ENCODE assay signal across 19 cellular contexts in the genomic region with DNA sequence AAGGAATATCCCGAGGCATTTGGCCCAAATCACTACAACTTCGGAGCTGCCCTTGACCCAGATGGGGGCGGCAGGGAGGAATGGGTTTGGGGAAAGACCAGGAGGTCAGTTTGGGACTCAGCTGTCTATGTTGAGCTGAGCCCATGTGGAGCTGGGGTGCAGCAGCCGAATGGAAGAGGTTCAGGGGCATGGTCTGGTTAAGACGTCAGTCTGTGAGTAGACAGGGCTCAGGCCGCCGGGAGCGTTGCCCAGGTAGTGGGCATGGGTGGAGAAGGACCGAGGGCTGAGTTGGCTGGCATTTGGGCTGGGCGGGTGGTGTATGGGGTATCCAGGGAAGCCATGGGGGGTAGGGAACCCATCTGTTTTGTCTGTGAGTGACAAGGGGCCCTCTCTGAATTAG. TPM values are rescaled to one million over a fixed set of nuclear protein-coding genes. Genes with fewer than 3 reads are reported as not detected.
DNase-seq lines count a peak whose midpoint lies in the region; ATAC-seq and TF ChIP-seq lines count a peak whose summit lies in the region.
"Had no signal": no experiment of that assay in that cellular context is flagged by ENCODE, and none has a peak within 500 bp of the region (broad histone marks: within the 10 kb centered on the region; RNA-seq: fewer than 3 reads in every experiment).

No MANE protein-coding gene starts in this region.

- POLR2A ChIA-PET in activated CD8-positive, alpha-beta T cell treated with anti-CD3 and anti-CD28 coated beads, Interleukin-2, amount 10 ng/mL, durations not matched to agents 7 days and 5 days (lab: Charles Lee): no interaction called here
- POLR2A ChIA-PET in activated CD8-positive, alpha-beta T cell treated with anti-CD3 and anti-CD28 coated beads for 36 hours (lab: Charles Lee): interaction anchor here (0.8 to 1.8 kb wide), 3 partner anchors 9 to 42 kb away, joined by 3 to 7 read pairs (median 3); a partner anchor contains a TSS
- POLR2A ChIA-PET in WTC11 (lab: Charles Lee): interaction anchor here (0.5 kb wide), 1 partner anchor 8 kb away, joined by 7 read pairs; no protein-coding TSS in a partner anchor
- POLR2A ChIA-PET in naive thymus-derived CD4-positive, alpha-beta T cell (lab: Charles Lee): interaction anchor here (0.6 to 1.5 kb wide), 4 partner anchors 21 to 139 kb away, joined by 3 to 4 read pairs (median 3); no protein-coding TSS in a partner anchor

- CTCF ChIA-PET in activated CD8-positive, alpha-beta T cell treated with anti-CD3 and anti-CD28 coated beads, Interleukin-2, amount 10 ng/mL, durations not matched to agents 7 days and 5 days (lab: Charles Lee): no interaction called here
- CTCF ChIA-PET in activated CD8-positive, alpha-beta T cell treated with anti-CD3 and anti-CD28 coated beads for 36 hours (lab: Charles Lee): interaction anchor here (1.5 to 1.9 kb wide), 2 partner anchors 8 to 23 kb away, joined by 5 to 6 read pairs; no protein-coding TSS in a partner anchor
- CTCF ChIA-PET in WTC11 (lab: Charles Lee): interaction anchor here (0.7 to 1.0 kb wide), 2 partner anchors 23 to 69 kb away, joined by 3 read pairs; no protein-coding TSS in a partner anchor
- CTCF ChIA-PET in naive thymus-derived CD4-positive, alpha-beta T cell (lab: Charles Lee): no interaction called here

- H3K4me1 ChIP-seq in CD4-positive, CD25-positive, alpha-beta regulatory T cell (ENCODE audit: control insufficient read depth, insufficient read depth, low read length, poor library complexity, severe bottlenecking): no peaks in the 10 kb centered on the region
- H3K4me1 ChIP-seq in naive thymus-derived CD4-positive, alpha-beta T cell (ENCODE audit: control insufficient read depth in 2 of 2, insufficient read depth in 2 of 2, low read length in 2 of 2): peaks cover 0 to 3% of the 10 kb centered on the region in 2 donors

- no peak overlapping the region for H3K27ac ChIP-seq in CD4-positive, CD25-positive, alpha-beta regulatory T cell (ENCODE audit: insufficient read depth, low read length, poor library complexity, severe bottlenecking)
- H3K27ac ChIP-seq in naive thymus-derived CD4-positive, alpha-beta T cell (ENCODE audit: low read depth, low read length): no peak overlapping the region
- H3K27ac ChIP-seq: C4-2B, PC-9 had no signal

- peaks cover 84% of the 10 kb centered on the region for H3K36me3 ChIP-seq in CD4-positive, CD25-positive, alpha-beta regulatory T cell (ENCODE audit: control insufficient read depth, insufficient read depth, low read length)
- H3K36me3 ChIP-seq in naive thymus-derived CD4-positive, alpha-beta T cell (ENCODE audit: control insufficient read depth in 2 of 3, insufficient read depth in 3 of 3, low read length in 3 of 3): peaks cover 21 to 97% (median 60%) of the 10 kb centered on the region in 3 experiments

- no peak for ATAC-seq in activated CD8-positive, alpha-beta T cell treated with anti-CD3 and anti-CD28 coated beads, Interleukin-2, amount 10 ng/mL, durations not matched to agents 7 days and 5 days
- no peak for ATAC-seq in activated CD8-positive, alpha-beta T cell treated with anti-CD3 and anti-CD28 coated beads for 36 hours
- ATAC-seq in CD4-positive, CD25-positive, alpha-beta regulatory T cell (ENCODE audit: low read depth in 2 of 2): no peak
- no peak for ATAC-seq in WTC11
- ATAC-seq in naive thymus-derived CD4-positive, alpha-beta T cell: no peak
- ATAC-seq in HG03521 (IDR thresholded peaks at IDR 0.05; ENCODE audit: unreplicated experiment): no peak

- intact Hi-C loops in activated CD8-positive, alpha-beta T cell treated with anti-CD3 and anti-CD28 coated beads for 36 hours (cut with micrococcal nuclease): no loop called here
- intact Hi-C loops in naive thymus-derived CD4-positive, alpha-beta T cell (cut with micrococcal nuclease): no loop called here

- no peaks in the 10 kb centered on the region for H3K9me3 ChIP-seq in CD4-positive, CD25-positive, alpha-beta regulatory T cell (ENCODE audit: control insufficient read depth in 2 of 2, low read length in 2 of 2)
- no peaks in the 10 kb centered on the region for H3K9me3 ChIP-seq in naive thymus-derived CD4-positive, alpha-beta T cell (ENCODE audit: control insufficient read depth in 2 of 3, low read length in 3 of 3)

- H3K36me3 Mint-ChIP-seq in activated CD8-positive, alpha-beta T cell treated with anti-CD3 and anti-CD28 coated beads, Interleukin-2, amount 10 ng/mL, durations not matched to agents 7 days and 5 days (ENCODE audit: low read depth): peaks cover 59% of the 10 kb centered on the region
- peaks cover 54% of the 10 kb centered on the region for H3K36me3 Mint-ChIP-seq in activated CD8-positive, alpha-beta T cell treated with anti-CD3 and anti-CD28 coated beads for 36 hours (ENCODE audit: low read depth)
- peaks cover 37% of the 10 kb centered on the region for H3K36me3 Mint-ChIP-seq in CD4-positive, CD25-positive, alpha-beta regulatory T cell
- H3K36me3 Mint-ChIP-seq in WTC11: peaks cover 74% of the 10 kb centered on the region
- H3K36me3 Mint-ChIP-seq in naive thymus-derived CD4-positive, alpha-beta T cell: peaks cover 5 to 41% (median 25%) of the 10 kb centered on the region in 5 donors

- peaks cover 8% of the 10 kb centered on the region for H3K4me1 Mint-ChIP-seq in activated CD8-positive, alpha-beta T cell treated with anti-CD3 and anti-CD28 coated beads, Interleukin-2, amount 10 ng/mL, durations not matched to agents 7 days and 5 days (ENCODE audit: low read depth)
- no peaks in the 10 kb centered on the region for H3K4me1 Mint-ChIP-seq in activated CD8-positive, alpha-beta T cell treated with anti-CD3 and anti-CD28 coated beads for 36 hours (ENCODE audit: low read depth)
- H3K4me1 Mint-ChIP-seq in CD4-positive, CD25-positive, alpha-beta regulatory T cell: peaks cover 0 to 18% (median 3%) of the 10 kb centered on the region in 4 donors
- no peaks in the 10 kb centered on the region for H3K4me1 Mint-ChIP-seq in WTC11
- H3K4me1 Mint-ChIP-seq in naive thymus-derived CD4-positive, alpha-beta T cell: peaks cover 0 to 20% (median 16%) of the 10 kb centered on the region in 7 donors

- no peaks in the 10 kb centered on the region for H3K27me3 Mint-ChIP-seq in activated CD8-positive, alpha-beta T cell treated with anti-CD3 and anti-CD28 coated beads, Interleukin-2, amount 10 ng/mL, durations not matched to agents 7 days and 5 days (ENCODE audit: low read depth)
- no peaks in the 10 kb centered on the region for H3K27me3 Mint-ChIP-seq in activated CD8-positive, alpha-beta T cell treated with anti-CD3 and anti-CD28 coated beads for 36 hours
- no peaks in the 10 kb centered on the region for H3K27me3 Mint-ChIP-seq in CD4-positive, CD25-positive, alpha-beta regulatory T cell
- H3K27me3 Mint-ChIP-seq in WTC11 (ENCODE audit: low read depth): no peaks in the 10 kb centered on the region
- no peaks in the 10 kb centered on the region for H3K27me3 Mint-ChIP-seq in naive thymus-derived CD4-positive, alpha-beta T cell

- no peaks in the 10 kb centered on the region for H3K9me3 Mint-ChIP-seq in activated CD8-positive, alpha-beta T cell treated with anti-CD3 and anti-CD28 coated beads, Interleukin-2, amount 10 ng/mL, durations not matched to agents 7 days and 5 days (ENCODE audit: insufficient read depth)
- no peaks in the 10 kb centered on the region for H3K9me3 Mint-ChIP-seq in activated CD8-positive, alpha-beta T cell treated with anti-CD3 and anti-CD28 coated beads for 36 hours
- no peaks in the 10 kb centered on the region for H3K9me3 Mint-ChIP-seq in CD4-positive, CD25-positive, alpha-beta regulatory T cell
- H3K9me3 Mint-ChIP-seq in WTC11: no peaks in the 10 kb centered on the region
- H3K9me3 Mint-ChIP-seq in naive thymus-derived CD4-positive, alpha-beta T cell: peaks cover 0 to 4% (median 0%) of the 10 kb centered on the region in 11 donors

- DNase-seq in activated CD8-positive, alpha-beta T cell treated with anti-CD3 and anti-CD28 coated beads, Interleukin-2, amount 10 ng/mL, durations not matched to agents 7 days and 5 days: no peak
- DNase-seq in activated CD8-positive, alpha-beta T cell treated with anti-CD3 and anti-CD28 coated beads for 36 hours: no peak
- DNase-seq in CD4-positive, CD25-positive, alpha-beta regulatory T cell: no peak
- DNase-seq in WTC11 (ENCODE audit: low spot score): no peak
- no peak for DNase-seq in naive thymus-derived CD4-positive, alpha-beta T cell
- DNase-seq in RKO (ENCODE audit: low spot score): no peak
- DNase-seq in Ammon's horn (ENCODE audit: low spot score): no peak
- DNase-seq: DMS79 treated with DMSO at 0.1 percent for 48 hours, HCEC 1CT, Karpas-422, NCI-H1417, NCI-H1930, NCI-H2171, NCI-H446 treated with DMSO at 0.1 percent for 48 hours, NCI-H748 treated with DMSO at 0.1 percent for 48 hours, PC-9 had no signal

- H3K27me3 ChIP-seq in CD4-positive, CD25-positive, alpha-beta regulatory T cell (ENCODE audit: control insufficient read depth, insufficient read depth, low read length): no peaks in the 10 kb centered on the region
- no peaks in the 10 kb centered on the region for H3K27me3 ChIP-seq in naive thymus-derived CD4-positive, alpha-beta T cell (ENCODE audit: control insufficient read depth in 2 of 2, insufficient read depth in 2 of 2, low read length in 2 of 2)

- H3K4me3 ChIP-seq in CD4-positive, CD25-positive, alpha-beta regulatory T cell (ENCODE audit: low read depth, low read length): no peak overlapping the region
- H3K4me3 ChIP-seq in naive thymus-derived CD4-positive, alpha-beta T cell (ENCODE audit: low read length): no peak overlapping the region
- H3K4me3 ChIP-seq: PC-9 had no signal

- TF ChIP-seq CTCF in activated CD8-positive, alpha-beta T cell treated with anti-CD3 and anti-CD28 coated beads for 36 hours (IDR thresholded peaks at IDR 0.05): no peak
- no peak for TF ChIP-seq CTCF in WTC11 (IDR thresholded peaks at IDR 0.05)

- no peak overlapping the region for H3K4me3 Mint-ChIP-seq in activated CD8-positive, alpha-beta T cell treated with anti-CD3 and anti-CD28 coated beads, Interleukin-2, amount 10 ng/mL, durations not matched to agents 7 days and 5 days
- H3K4me3 Mint-ChIP-seq in activated CD8-positive, alpha-beta T cell treated with anti-CD3 and anti-CD28 coated beads for 36 hours: no peak overlapping the region
- no peak overlapping the region for H3K4me3 Mint-ChIP-seq in CD4-positive, CD25-positive, alpha-beta regulatory T cell
- no peak overlapping the region for H3K4me3 Mint-ChIP-seq in WTC11
- H3K4me3 Mint-ChIP-seq in naive thymus-derived CD4-positive, alpha-beta T cell: no peak overlapping the region

- peak overlapping the region; percentile 22 for H3K27ac Mint-ChIP-seq in activated CD8-positive, alpha-beta T cell treated with anti-CD3 and anti-CD28 coated beads, Interleukin-2, amount 10 ng/mL, durations not matched to agents 7 days and 5 days
- no peak overlapping the region for H3K27ac Mint-ChIP-seq in activated CD8-positive, alpha-beta T cell treated with anti-CD3 and anti-CD28 coated beads for 36 hours
- H3K27ac Mint-ChIP-seq in CD4-positive, CD25-positive, alpha-beta regulatory T cell: peak overlapping the region in 2 of 3 donors; percentile 37 to 82
- peak overlapping the region; percentile 85 for H3K27ac Mint-ChIP-seq in WTC11
- peak overlapping the region; percentile 7 to 95 (median 74) for H3K27ac Mint-ChIP-seq in naive thymus-derived CD4-positive, alpha-beta T cell

RNA-seq across cellular contexts. Expression of a gene that starts 9.3 kb away (rescaled TPM):
- total RNA-seq in activated CD8-positive, alpha-beta T cell treated with anti-CD3 and anti-CD28 coated beads, Interleukin-2, amount 10 ng/mL, durations not matched to agents 7 days and 5 days: under 1 TPM; 0.37 to 0.57 TPM
- under 1 TPM; 0.63 to 0.90 TPM for total RNA-seq in activated CD8-positive, alpha-beta T cell treated with anti-CD3 and anti-CD28 coated beads for 36 hours
- total RNA-seq in CD4-positive, CD25-positive, alpha-beta regulatory T cell: 2.0 TPM
- polyA plus RNA-seq in CD4-positive, CD25-positive, alpha-beta regulatory T cell: under 1 TPM in 3 of 4 donors, not detected in 1; 0.08 to 0.23 (median 0.11) TPM
- total RNA-seq in WTC11 (2021): 4.4 to 8.0 TPM (median 4.8 TPM) in 3 replicates
- 1 to 10 TPM in 4 of 5 experiments, under 1 TPM in 1; 0.48 to 1.9 (median 1.8) TPM for total RNA-seq in naive thymus-derived CD4-positive, alpha-beta T cell
- under 1 TPM in 1 of 2 donors, not detected in 1; 0.23 TPM for polyA plus RNA-seq in naive thymus-derived CD4-positive, alpha-beta T cell

RNA-seq across cellular contexts. Expression of a gene that starts 20.5 kb away (rescaled TPM):
- not detected for total RNA-seq in activated CD8-positive, alpha-beta T cell treated with anti-CD3 and anti-CD28 coated beads, Interleukin-2, amount 10 ng/mL, durations not matched to agents 7 days and 5 days
- under 1 TPM in 1 of 2 experiments, not detected in 1; 0.11 TPM for total RNA-seq in activated CD8-positive, alpha-beta T cell treated with anti-CD3 and anti-CD28 coated beads for 36 hours
- total RNA-seq in CD4-positive, CD25-positive, alpha-beta regulatory T cell: not detected
- under 1 TPM in 2 of 4 donors, not detected in 2; 0.54 to 0.70 TPM for polyA plus RNA-seq in CD4-positive, CD25-positive, alpha-beta regulatory T cell
- 20.8 to 35.5 TPM (median 34.6 TPM) in 3 replicates for total RNA-seq in WTC11 (2021)
- total RNA-seq in naive thymus-derived CD4-positive, alpha-beta T cell: not detected
- polyA plus RNA-seq in naive thymus-derived CD4-positive, alpha-beta T cell: not detected
- total RNA-seq: A172 had no signal

RNA-seq across cellular contexts. Expression of a gene that starts 20.9 kb away (rescaled TPM):
- total RNA-seq in activated CD8-positive, alpha-beta T cell treated with anti-CD3 and anti-CD28 coated beads, Interleukin-2, amount 10 ng/mL, durations not matched to agents 7 days and 5 days: 10 to 100 TPM; 76.2 to 81.8 TPM
- 100 to 1,000 TPM; 128 to 134 TPM for total RNA-seq in activated CD8-positive, alpha-beta T cell treated with anti-CD3 and anti-CD28 coated beads for 36 hours
- 179 TPM for total RNA-seq in CD4-positive, CD25-positive, alpha-beta regulatory T cell
- 10 to 100 TPM; 25.7 to 39.4 (median 32.1) TPM for polyA plus RNA-seq in CD4-positive, CD25-positive, alpha-beta regulatory T cell
- 235 to 389 TPM (median 236 TPM) in 3 replicates for total RNA-seq in WTC11 (2021)
- 100 to 1,000 TPM in 4 of 5 experiments, 10 to 100 TPM in 1; 90.1 to 286 (median 253) TPM for total RNA-seq in naive thymus-derived CD4-positive, alpha-beta T cell
- 10 to 100 TPM; 33.6 to 74.9 TPM for polyA plus RNA-seq in naive thymus-derived CD4-positive, alpha-beta T cell

RNA-seq across cellular contexts. Expression of a gene that starts 57.0 kb away (rescaled TPM):
- 10 to 100 TPM; 13.7 to 14.2 TPM for total RNA-seq in activated CD8-positive, alpha-beta T cell treated with anti-CD3 and anti-CD28 coated beads, Interleukin-2, amount 10 ng/mL, durations not matched to agents 7 days and 5 days
- total RNA-seq in activated CD8-positive, alpha-beta T cell treated with anti-CD3 and anti-CD28 coated beads for 36 hours: 1 to 10 TPM; 5.1 to 5.6 TPM
- 16.2 TPM for total RNA-seq in CD4-positive, CD25-positive, alpha-beta regulatory T cell
- polyA plus RNA-seq in CD4-positive, CD25-positive, alpha-beta regulatory T cell: 10 to 100 TPM; 15.5 to 24.7 (median 19.9) TPM
- 6.6 to 12.9 TPM (median 8.0 TPM) in 3 replicates for total RNA-seq in WTC11 (2021)
- 10 to 100 TPM; 11.0 to 33.9 (median 14.7) TPM for total RNA-seq in naive thymus-derived CD4-positive, alpha-beta T cell
- 10 to 100 TPM; 18.3 to 23.5 TPM for polyA plus RNA-seq in naive thymus-derived CD4-positive, alpha-beta T cell

Comparison
In these comparisons a context has a peak if more than half of its experiments do, and no peak if none do; other contexts are left out.
1. CTCF ChIA-PET loops: an anchor here in activated CD8-positive, alpha-beta T cell treated with anti-CD3 and anti-CD28 coated beads for 36 hours (1.5 to 1.9 kb wide) and WTC11 (0.7 to 1.0 kb wide); none called in activated CD8-positive, alpha-beta T cell treated with anti-CD3 and anti-CD28 coated beads, Interleukin-2, amount 10 ng/mL, durations not matched to agents 7 days and 5 days and naive thymus-derived CD4-positive, alpha-beta T cell.
2. RNA of a gene that starts 20.5 kb away (total RNA-seq): 20.8 to 35.5 TPM in WTC11; 0.11 TPM in activated CD8-positive, alpha-beta T cell treated with anti-CD3 and anti-CD28 coated beads for 36 hours, not detected in naive thymus-derived CD4-positive, alpha-beta T cell, not detected in activated CD8-positive, alpha-beta T cell treated with anti-CD3 and anti-CD28 coated beads, Interleukin-2, amount 10 ng/mL, durations not matched to agents 7 days and 5 days and not detected in CD4-positive, CD25-positive, alpha-beta regulatory T cell (single experiment); every median in the first group is over 10 times any median in the second.